8 cellular contexts compared by ENCODE assay signal in the genomic region with DNA sequence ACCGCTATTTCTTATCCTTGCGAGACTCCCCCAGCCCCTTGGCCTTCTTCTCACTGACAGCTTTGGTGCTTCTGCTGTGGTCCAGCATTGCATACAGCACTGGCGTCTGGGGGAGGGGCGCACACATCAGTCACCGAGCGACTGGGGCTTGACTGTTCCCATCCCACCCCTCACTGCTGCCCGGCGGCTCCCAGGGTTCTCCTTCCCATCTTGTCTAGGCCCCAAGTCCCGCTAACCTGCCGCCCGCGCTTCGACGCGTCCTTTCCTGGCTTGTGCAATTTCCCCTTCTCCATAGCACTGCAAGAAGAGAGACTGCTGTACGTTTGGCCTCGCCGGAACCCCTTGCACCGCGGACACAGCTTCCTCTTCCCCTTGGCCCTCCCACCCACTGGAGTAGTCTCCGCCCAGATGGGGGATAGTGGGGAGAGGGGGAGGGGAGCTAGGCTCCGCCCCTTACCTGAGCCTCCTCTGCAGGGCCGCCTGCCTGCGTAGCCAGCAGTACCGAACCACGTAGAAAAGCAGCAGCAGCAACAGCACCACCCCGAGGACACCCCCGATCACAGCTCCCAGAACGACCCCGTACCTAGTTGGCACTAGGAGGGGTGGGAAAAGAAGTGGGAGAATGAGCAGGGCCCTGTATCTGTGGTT. TPM values are rescaled to one million over a fixed set of nuclear protein-coding genes. Genes with fewer than 3 reads are reported as not detected.
A peak's percentile ranks its signal among the peaks of the same experiment; 100 is the strongest.
DNase-seq lines count a peak whose midpoint lies in the region; ATAC-seq and FAIRE-seq lines count a peak whose summit lies in the region.

No MANE protein-coding gene starts in this region.

- DNase-seq in GM03348 (ENCODE audit: low spot score) (peak; percentile 58), NCI-H2171 (lab: John Stamatoyannopoulos, UW) (peak; percentile 49), medulla oblongata (ENCODE audit: extremely low spot score) (peak; percentile 83), RCC 7860 (ENCODE audit: low spot score) (no peak)
- peak; percentile 89 for DNase-seq in activated CD4-positive, alpha-beta memory T cell treated with anti-CD3 and anti-CD28 coated beads, Interleukin-2, amount 10 ng/mL, durations not matched to agents 7 days and 5 days
- peak; percentile 84 for DNase-seq in effector CD8-positive, alpha-beta T cell (lab: John Stamatoyannopoulos, UW)
- peak; percentile 44 to 82 (median 71) for DNase-seq in stimulated activated CD4-positive, alpha-beta T cell treated with anti-CD3 and anti-CD28 coated beads, TNF-alpha, amount 100 ng/mL, for 48 hours (ENCODE audit: low read depth in 3 of 3)

- H3K36me3 Mint-ChIP-seq in activated CD4-positive, alpha-beta memory T cell treated with anti-CD3 and anti-CD28 coated beads, Interleukin-2, amount 10 ng/mL, durations not matched to agents 7 days and 5 days (ENCODE audit: low read depth): peaks cover 7% of the 10 kb centered on the region

- CTCF ChIA-PET in activated CD4-positive, alpha-beta memory T cell treated with anti-CD3 and anti-CD28 coated beads, Interleukin-2, amount 10 ng/mL, durations not matched to agents 7 days and 5 days (lab: Charles Lee): interaction anchor here (0.6 to 4.2 kb wide), 14 partner anchors 13 to 151 kb away, joined by 3 to 36 read pairs (median 4); partner anchors contain the start of genes CFAP126, NDUFS2, PPOX and TOMM40L

- H3K4me3 Mint-ChIP-seq in activated CD4-positive, alpha-beta memory T cell treated with anti-CD3 and anti-CD28 coated beads, Interleukin-2, amount 10 ng/mL, durations not matched to agents 7 days and 5 days: peak overlapping the region; percentile 89

- H3K27me3 Mint-ChIP-seq in activated CD4-positive, alpha-beta memory T cell treated with anti-CD3 and anti-CD28 coated beads, Interleukin-2, amount 10 ng/mL, durations not matched to agents 7 days and 5 days: peaks cover 3% of the 10 kb centered on the region

- peaks cover 37% of the 10 kb centered on the region for H3K4me1 Mint-ChIP-seq in activated CD4-positive, alpha-beta memory T cell treated with anti-CD3 and anti-CD28 coated beads, Interleukin-2, amount 10 ng/mL, durations not matched to agents 7 days and 5 days

- FAIRE-seq in RCC 7860 (lab: Jason Lieb, UNC): no peak

- peak; percentile 69 for ATAC-seq in HG02623 (IDR thresholded peaks at IDR 0.05; ENCODE audit: unreplicated experiment)

- H3K27ac Mint-ChIP-seq in activated CD4-positive, alpha-beta memory T cell treated with anti-CD3 and anti-CD28 coated beads, Interleukin-2, amount 10 ng/mL, durations not matched to agents 7 days and 5 days: peak overlapping the region; percentile 70

- no peaks in the 10 kb centered on the region for H3K9me3 Mint-ChIP-seq in activated CD4-positive, alpha-beta memory T cell treated with anti-CD3 and anti-CD28 coated beads, Interleukin-2, amount 10 ng/mL, durations not matched to agents 7 days and 5 days

- POLR2A ChIA-PET in activated CD4-positive, alpha-beta memory T cell treated with anti-CD3 and anti-CD28 coated beads, Interleukin-2, amount 10 ng/mL, durations not matched to agents 7 days and 5 days (lab: Charles Lee): interaction anchor here (0.7 to 2.5 kb wide), 11 partner anchors 9 to 124 kb away, joined by 3 to 28 read pairs (median 4); partner anchors contain the start of genes NDUFS2, SDHC and TOMM40L

RNA-seq across cellular contexts. Expression of gene MPZ, which starts 3.8 kb away (rescaled TPM):
- 1 to 10 TPM; 5.9 to 8.1 TPM for total RNA-seq in activated CD4-positive, alpha-beta memory T cell treated with anti-CD3 and anti-CD28 coated beads, Interleukin-2, amount 10 ng/mL, durations not matched to agents 7 days and 5 days

RNA-seq across cellular contexts. Expression of gene SDHC, which starts 8.2 kb away (rescaled TPM):
- 100 to 1,000 TPM; 172 to 173 TPM for total RNA-seq in activated CD4-positive, alpha-beta memory T cell treated with anti-CD3 and anti-CD28 coated beads, Interleukin-2, amount 10 ng/mL, durations not matched to agents 7 days and 5 days

RNA-seq across cellular contexts. Expression of gene PCP4L1, which starts 47.5 kb away (rescaled TPM):
- total RNA-seq in activated CD4-positive, alpha-beta memory T cell treated with anti-CD3 and anti-CD28 coated beads, Interleukin-2, amount 10 ng/mL, durations not matched to agents 7 days and 5 days: under 1 TPM in 1 of 2 experiments, not detected in 1; 0.28 TPM
